In genomic region chr19:11320278-11320995, GRCh38 we compare ENCODE assay signal across 2 cellular contexts.
A peak's percentile ranks its signal among the peaks of the same experiment; 100 is the strongest.
TF ChIP-seq lines count a peak whose summit lies in the region.

No MANE protein-coding gene starts in this region.

TF ChIP-seq in HEK293, 187 proteins besides CTCF, POLR2A, EP300 and RAD21:
- TF ChIP-seq ZNF121 (tag by site-specific recombination; IDR thresholded peaks at IDR 0.05), result peak; percentile 93

TF ChIP-seq in GM12878, 131 proteins besides CTCF, POLR2A, EP300 and RAD21:
- TF ChIP-seq NBN (IDR thresholded peaks at IDR 0.05) (0 out of 2 replicates have a peak, but pooled peaks have one; percentile 47), IKZF2 (IDR thresholded peaks at IDR 0.05) (peak in 1 of 2 experiments; percentile 26; a peak in 1 of 4 replicates), CHD4 (IDR thresholded peaks at IDR 0.05) (0 out of 2 replicates have a peak, but pooled peaks have one; percentile 29), IKZF1 (conservative IDR thresholded peaks at IDR 0.05) (0 out of 2 replicates have a peak, but pooled peaks have one; percentile 17), SPI1 (IDR thresholded peaks at IDR 0.05; ENCODE audit: borderline replicate concordance, insufficient read depth, low read depth, low read length) (peak; percentile 37; the same call in 1 of the 2 replicates)
TF ChIP-seq in GM12878: peak in this region for 5; not testable (repeated sequence) for 126.
